8 cellular contexts compared by ENCODE assay signal in genomic region chr2:32064021-32064678, GRCh38. TPM values are rescaled to one million over a fixed set of nuclear protein-coding genes. Genes with fewer than 3 reads are reported as not detected.
DNase-seq lines count a peak whose midpoint lies in the region; ATAC-seq, FAIRE-seq and TF ChIP-seq lines count a peak whose summit lies in the region.

No MANE protein-coding gene starts in this region.

- 0 to 2% methylated on average over 16 to 35 of the region's 41 CpGs for WGBS in mesodermal cell (ENCODE audit: insufficient coverage in 2 of 2), 2 experiments

- H3K27ac Mint-ChIP-seq in type B pancreatic cell: peak overlapping the region; percentile 98

- peak overlapping the region; percentile 99 for H3K4me3 Mint-ChIP-seq in type B pancreatic cell

- H3K36me3 ChIP-seq in mesodermal cell (ENCODE audit: control insufficient read depth, insufficient read depth, low read length): no peaks in the 10 kb centered on the region

- ATAC-seq in HG03135 (IDR thresholded peaks at IDR 0.05; ENCODE audit: unreplicated experiment): peak; percentile 4

- no peaks in the 10 kb centered on the region for H3K27me3 ChIP-seq in dorsolateral prefrontal cortex

- peaks cover 7% of the 10 kb centered on the region for H3K4me1 ChIP-seq in mesodermal cell (ENCODE audit: control insufficient read depth, insufficient read depth, low read length, poor library complexity, severe bottlenecking)

- H3K27me3 Mint-ChIP-seq in type B pancreatic cell: no peaks in the 10 kb centered on the region

- DNase-seq in stimulated activated naive CD4-positive, alpha-beta T cell (lab: John Stamatoyannopoulos, UW): peak in 4 of 6 experiments; percentile 27 to 51 (median 40)
- no peak for DNase-seq in stimulated activated naive CD4-positive, alpha-beta T cell treated with Interleukin-2 at 50 U/mL for 16 hours (lab: John Stamatoyannopoulos, UW)
- DNase-seq in SK-N-DZ (ENCODE audit: low spot score): peak; percentile 18
- peak in 1 of 10 donors; percentile 4 for DNase-seq in dorsolateral prefrontal cortex
- no peak for DNase-seq in type B pancreatic cell (ENCODE audit: extremely low spot score, unreplicated experiment)
- DNase-seq in RCC 7860 (ENCODE audit: low spot score): no peak

- intact Hi-C loops in dorsolateral prefrontal cortex (cut with DNase I): loop anchor here (5.0 to 10.0 kb wide), 3 partner anchors 103 to 293 kb away; partner anchors contain the start of genes SLC30A6 (in 2 of the 2), BIRC6 (in 1 of the 2) and YIPF4 (in 1 of the 2)

- H3K9me3 ChIP-seq in mesodermal cell (ENCODE audit: control insufficient read depth, low read length): no peaks in the 10 kb centered on the region

- H3K4me3 ChIP-seq in dorsolateral prefrontal cortex (peak overlapping the region; percentile 59 to 100 (median 94)), mesodermal cell (ENCODE audit: extremely low read depth, insufficient read depth, low read length, poor library complexity, severe bottlenecking) (peak overlapping the region; percentile 68)

- no peak for FAIRE-seq in RCC 7860 (lab: Jason Lieb, UNC)

- TF ChIP-seq CTCF in dorsolateral prefrontal cortex (IDR thresholded peaks at IDR 0.05 in 54 of 56, conservative IDR thresholded peaks at IDR 0.05 in 2 of 56; ENCODE audit: low read depth in 1 of 56, partially characterized antibody in 56 of 56) (no peak), type B pancreatic cell (conservative IDR thresholded peaks at IDR 0.05) (no peak)

- H3K9me3 Mint-ChIP-seq in type B pancreatic cell: no peaks in the 10 kb centered on the region

- peak overlapping the region; percentile 61 to 99 (median 96) for H3K27ac ChIP-seq in dorsolateral prefrontal cortex
- H3K27ac ChIP-seq in mesodermal cell (ENCODE audit: low read depth, low read length, severe bottlenecking): peak overlapping the region; percentile 90

- H3K4me1 Mint-ChIP-seq in type B pancreatic cell (ENCODE audit: unreplicated experiment): peaks cover 15% of the 10 kb centered on the region

- H3K36me3 Mint-ChIP-seq in type B pancreatic cell: no peaks in the 10 kb centered on the region

RNA-seq across cellular contexts. Expression of gene SPAST, which starts 0.8 kb away (rescaled TPM):
- 30.6 and 32.4 TPM in 2 replicates for polyA plus RNA-seq in SK-N-DZ (2014; cell fraction: cytosol; rRNA removed)
- polyA plus RNA-seq in SK-N-DZ (2014; cell fraction: nucleus; rRNA removed): 11.3 and 12.9 TPM in 2 replicates
- 10 to 100 TPM; 26.1 to 44.9 (median 35.9) TPM for total RNA-seq in dorsolateral prefrontal cortex
- 23.4 TPM for polyA plus RNA-seq in mesodermal cell (2013, experiment 1 of 2)
- polyA plus RNA-seq in mesodermal cell (2013, experiment 2 of 2): 21.4 TPM
- total RNA-seq in type B pancreatic cell (ENCODE audit: low replicate concordance): 22.1 and 28.4 TPM in 2 replicates

RNA-seq across cellular contexts. Expression of gene DPY30, which starts 24.5 kb away (rescaled TPM):
- polyA plus RNA-seq in SK-N-DZ (2014; cell fraction: cytosol; rRNA removed): 126 and 128 TPM in 2 replicates
- polyA plus RNA-seq in SK-N-DZ (2014; cell fraction: nucleus; rRNA removed): 39.7 and 79.3 TPM in 2 replicates
- 10 to 100 TPM; 36.9 to 75.5 (median 60.6) TPM for total RNA-seq in dorsolateral prefrontal cortex
- 125 TPM for polyA plus RNA-seq in mesodermal cell (2013, experiment 1 of 2)
- 147 TPM for polyA plus RNA-seq in mesodermal cell (2013, experiment 2 of 2)
- total RNA-seq in type B pancreatic cell (ENCODE audit: low replicate concordance): 84.4 and 84.5 TPM in 2 replicates

RNA-seq across cellular contexts. Expression of gene MEMO1, which starts 53.3 kb away (rescaled TPM):
- 31.9 and 34.7 TPM in 2 replicates for polyA plus RNA-seq in SK-N-DZ (2014; cell fraction: cytosol; rRNA removed)
- polyA plus RNA-seq in SK-N-DZ (2014; cell fraction: nucleus; rRNA removed): 16.4 and 26.5 TPM in 2 replicates
- total RNA-seq in dorsolateral prefrontal cortex (10 to 100 TPM; 35.6 to 60.5 (median 46.8) TPM), type B pancreatic cell (ENCODE audit: low replicate concordance) (45.0 and 48.5 TPM in 2 replicates)
- polyA plus RNA-seq in mesodermal cell (2013, experiment 1 of 2): 63.2 TPM
- 64.6 TPM for polyA plus RNA-seq in mesodermal cell (2013, experiment 2 of 2)

Comparison
In these comparisons a context has a peak if more than half of its experiments do, and no peak if none do; other contexts are left out.
1. DNase-seq: peak in stimulated activated naive CD4-positive, alpha-beta T cell (4 of 6) and SK-N-DZ (single experiment); none in stimulated activated naive CD4-positive, alpha-beta T cell treated with Interleukin-2 at 50 U/mL for 16 hours (single experiment), type B pancreatic cell (single experiment) and RCC 7860 (single experiment).